ENCODE assay signal across 8 cellular contexts in the genomic region with DNA sequence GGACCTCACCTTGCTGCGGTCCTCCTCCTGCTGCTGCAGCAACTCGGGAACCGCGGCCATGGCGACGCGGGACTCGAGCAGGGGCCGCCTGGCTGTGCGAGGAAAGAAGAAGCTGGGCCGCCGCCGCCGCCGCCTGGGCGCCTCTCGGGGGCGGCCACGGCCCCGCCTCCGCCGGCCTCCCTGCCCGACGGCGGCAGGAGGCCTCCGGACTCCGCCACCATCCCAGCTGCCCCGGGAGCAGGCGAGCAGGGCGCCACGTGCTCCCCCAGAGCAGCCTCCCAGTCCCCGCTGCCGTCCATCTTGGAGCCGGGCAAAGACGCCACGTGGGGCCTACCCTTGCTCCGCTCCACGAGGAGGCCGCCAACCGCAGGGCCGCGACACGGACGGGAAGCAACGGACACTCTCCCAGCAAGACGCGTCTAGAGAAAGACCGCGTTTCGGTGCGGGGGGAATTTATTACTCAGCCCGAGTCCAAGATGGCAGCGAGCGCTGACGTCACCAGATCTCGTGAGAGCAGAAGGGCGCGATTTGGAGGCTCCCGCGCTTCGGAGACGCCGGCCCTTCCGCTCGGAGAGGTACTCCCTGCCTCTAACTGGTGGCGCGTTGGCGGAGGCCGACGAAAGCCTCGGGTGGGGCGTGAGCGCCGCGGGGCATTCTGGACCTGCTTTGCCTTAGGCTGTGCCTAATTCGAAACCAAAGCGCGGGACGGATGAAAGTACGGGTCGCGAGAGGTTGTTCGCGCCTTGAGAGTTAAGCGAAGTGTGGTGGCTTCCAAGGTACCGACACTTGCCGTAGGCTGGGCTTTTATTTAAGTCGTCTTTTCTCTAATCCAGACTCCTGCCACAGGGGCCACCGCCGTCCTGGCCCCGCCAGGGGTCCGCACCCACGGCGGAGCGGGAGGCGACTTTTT. TPM values are rescaled to one million over a fixed set of nuclear protein-coding genes. Genes with fewer than 3 reads are reported as not detected.
DNase-seq lines count a peak whose midpoint lies in the region; TF ChIP-seq lines count a peak whose summit lies in the region.

A gene with protein sequence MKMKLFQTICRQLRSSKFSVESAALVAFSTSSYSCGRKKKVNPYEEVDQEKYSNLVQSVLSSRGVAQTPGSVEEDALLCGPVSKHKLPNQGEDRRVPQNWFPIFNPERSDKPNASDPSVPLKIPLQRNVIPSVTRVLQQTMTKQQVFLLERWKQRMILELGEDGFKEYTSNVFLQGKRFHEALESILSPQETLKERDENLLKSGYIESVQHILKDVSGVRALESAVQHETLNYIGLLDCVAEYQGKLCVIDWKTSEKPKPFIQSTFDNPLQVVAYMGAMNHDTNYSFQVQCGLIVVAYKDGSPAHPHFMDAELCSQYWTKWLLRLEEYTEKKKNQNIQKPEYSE (plus strand): TSS at position 653 of the 910 bp plus-strand sequence. CDS start 842 bp downstream, outside the sequence.
SNX5 (minus strand) TSS at position 429 of the 910 bp plus-strand sequence; CDS start at position 60, 369 bp downstream.

- H3K4me3 ChIP-seq in MG63 (peak within 1 kb of the TSS; percentile 96), fibroblast of the aortic adventitia (ENCODE audit: low read depth, low read length) (peak within 1 kb of the TSS; percentile 95)

- H3K36me3 ChIP-seq in MG63, result peaks cover 50% of the 10 kb centered on the region

- H3K9me3 Mint-ChIP-seq in H9, result peaks cover 0 to 5% of the 10 kb centered on the region in 2 experiments; a peak in 1 of 5 replicates
- no peaks in the 10 kb centered on the region for H3K9me3 Mint-ChIP-seq in nephron
- no peaks in the 10 kb centered on the region for H3K9me3 Mint-ChIP-seq in stimulated activated naive CD8-positive, alpha-beta T cell treated with anti-CD3 and anti-CD28 coated beads, Interleukin-15, Interleukin-2, amounts not matched to agents 100 ng/mL and 50 ng/mL, for 24 hours

- peak within 1 kb of the TSS; percentile 93 for H2BK12ac ChIP-seq in H9 (ENCODE audit: insufficient read length, low read depth, low read length)

- H3K27ac ChIP-seq in H9 (ENCODE audit: insufficient read length, low read depth, low read length), result peak within 1 kb of the TSS; percentile 94

- H3K4me3 Mint-ChIP-seq in H9 (peak within 1 kb of the TSS; percentile 84 to 89), nephron (peak within 1 kb of the TSS; percentile 95 to 99 (median 96))
- peak within 1 kb of the TSS; percentile 89 for H3K4me3 Mint-ChIP-seq in stimulated activated naive CD8-positive, alpha-beta T cell treated with anti-CD3 and anti-CD28 coated beads, Interleukin-15, Interleukin-2, amounts not matched to agents 100 ng/mL and 50 ng/mL, for 24 hours

- peak within 1 kb of the TSS; percentile 98 for H2BK5ac ChIP-seq in H9 (ENCODE audit: insufficient read length, low read length)

- no peak within 1 kb of the TSS for H2AK5ac ChIP-seq in H9 (ENCODE audit: insufficient read length, low read length)

- H4K8ac ChIP-seq in H9 (replicated peaks; ENCODE audit: insufficient read length, low read depth, low read length), result no peak within 1 kb of the TSS

- peak within 1 kb of the TSS; percentile 89 for H3T11ph ChIP-seq in H9 (ENCODE audit: low read length)

- H4K5ac ChIP-seq in H9 (ENCODE audit: insufficient read length, low read depth, low read length), result peak within 1 kb of the TSS; percentile 99

- peaks cover 33% of the 10 kb centered on the region for H3K23me2 ChIP-seq in H9 (ENCODE audit: insufficient read length, low read depth, low read length, poor library complexity, severe bottlenecking)

- no peak within 1 kb of the TSS for H2AFZ ChIP-seq in H9 (ENCODE audit: low read length)

- H3K27me3 ChIP-seq in H9 (ENCODE audit: insufficient read depth, low read length), result no peaks in the 10 kb centered on the region
- H3K27me3 ChIP-seq in MG63, result no peaks in the 10 kb centered on the region

- H3K4me1 Mint-ChIP-seq in H9 (peaks cover 64 to 71% of the 10 kb centered on the region in 2 experiments), nephron (peaks cover 75% of the 10 kb centered on the region)
- peaks cover 74% of the 10 kb centered on the region for H3K4me1 Mint-ChIP-seq in stimulated activated naive CD8-positive, alpha-beta T cell treated with anti-CD3 and anti-CD28 coated beads, Interleukin-15, Interleukin-2, amounts not matched to agents 100 ng/mL and 50 ng/mL, for 24 hours (ENCODE audit: low read depth)

- peak within 1 kb of the TSS; percentile 97 for H3K56ac ChIP-seq in H9 (ENCODE audit: insufficient read length, low read depth, low read length)

- H3K9ac ChIP-seq in H9 (ENCODE audit: extremely low read depth, insufficient read length, low read length), result peak within 1 kb of the TSS; percentile 97

- H3K18ac ChIP-seq in H9 (ENCODE audit: insufficient read length, low read depth, low read length), result peak within 1 kb of the TSS; percentile 99

- peak; percentile 99 for DNase-seq in ELR (ENCODE audit: low read depth)
- DNase-seq in H9, result peak; percentile 99
- DNase-seq in MG63, result peak; percentile 99
- DNase-seq in SHP77 treated with DMSO at 0.1 percent for 48 hours (lab: John Stamatoyannopoulos, UW), result peak; percentile 98
- peak; percentile 100 for DNase-seq in activated effector memory CD4-positive, alpha-beta T cell treated with anti-CD3 and anti-CD28 coated beads, Interleukin-2, amount 50 U/mL, for 16 hours
- peak; percentile 99 for DNase-seq in fibroblast of the aortic adventitia (ENCODE audit: low read depth)

- no peaks in the 10 kb centered on the region for H3K79me1 ChIP-seq in H9 (ENCODE audit: insufficient read depth, low read depth, low read length, poor library complexity, severe bottlenecking)

- H2BK20ac ChIP-seq in H9 (ENCODE audit: low read depth, low read length, poor library complexity, severe bottlenecking), result no peak within 1 kb of the TSS

- no peak for TF ChIP-seq CTCF in H9 (conservative IDR thresholded peaks at IDR 0.05)
- TF ChIP-seq CTCF in fibroblast of the aortic adventitia (IDR thresholded peaks at IDR 0.05; ENCODE audit: insufficient read depth, low read length), result no peak
- no peak for TF ChIP-seq CTCF in nephron (IDR thresholded peaks at IDR 0.05; ENCODE audit: unreplicated experiment in 3 of 3)

- H3K14ac ChIP-seq in H9 (ENCODE audit: insufficient read depth, low read length), result peak within 1 kb of the TSS; percentile 100

- H4K91ac ChIP-seq in H9 (ENCODE audit: insufficient read length, low read depth, low read length), result peak within 1 kb of the TSS; percentile 95

- 0 out of 2 replicates have a peak, but pooled peaks cover 1% of the 10 kb centered on the region for H3K27me3 Mint-ChIP-seq in H9 (ENCODE audit: low read depth)
- peaks cover 3% of the 10 kb centered on the region for H3K27me3 Mint-ChIP-seq in nephron (ENCODE audit: low read depth)
- H3K27me3 Mint-ChIP-seq in stimulated activated naive CD8-positive, alpha-beta T cell treated with anti-CD3 and anti-CD28 coated beads, Interleukin-15, Interleukin-2, amounts not matched to agents 100 ng/mL and 50 ng/mL, for 24 hours, result no peaks in the 10 kb centered on the region

- peak within 1 kb of the TSS; percentile 85 for H2BK120ac ChIP-seq in H9 (ENCODE audit: low read depth, low read length, poor library complexity, severe bottlenecking)

- peak within 1 kb of the TSS; percentile 82; the same call in 1 of the 2 replicates for H3K4ac ChIP-seq in H9 (ENCODE audit: low read depth, low read length)

- peak within 1 kb of the TSS; percentile 99 to 100 (median 100) for H3K27ac Mint-ChIP-seq in H9
- H3K27ac Mint-ChIP-seq in nephron, result peak within 1 kb of the TSS; percentile 99
- peak within 1 kb of the TSS; percentile 98 for H3K27ac Mint-ChIP-seq in stimulated activated naive CD8-positive, alpha-beta T cell treated with anti-CD3 and anti-CD28 coated beads, Interleukin-15, Interleukin-2, amounts not matched to agents 100 ng/mL and 50 ng/mL, for 24 hours

- H3K9me3 ChIP-seq in H9 (ENCODE audit: control insufficient read depth, low read depth, low read length) (no peaks in the 10 kb centered on the region), MG63 (no peaks in the 10 kb centered on the region)

- H3K4me1 ChIP-seq in H9 (ENCODE audit: insufficient read depth, low read length), result peaks cover 9% of the 10 kb centered on the region; the same call in 1 of the 2 replicates

- WGBS in H9 (ENCODE audit: extremely low coverage, insufficient read length, low lambda C conversion rate), result no CpG with 5 or more reads among the region's 96 CpGs

- no peak within 1 kb of the TSS for H2BK15ac ChIP-seq in H9 (ENCODE audit: low read depth, low read length)

- H3K79me2 ChIP-seq in H9 (ENCODE audit: insufficient read depth, low read length), result peaks cover 84% of the 10 kb centered on the region

- H3K36me3 Mint-ChIP-seq in H9 (ENCODE audit: insufficient read depth in 1 of 3, low read depth in 3 of 3) (peaks cover 44 to 71% (median 62%) of the 10 kb centered on the region in 3 experiments), nephron (ENCODE audit: low read depth) (peaks cover 9% of the 10 kb centered on the region)
- H3K36me3 Mint-ChIP-seq in stimulated activated naive CD8-positive, alpha-beta T cell treated with anti-CD3 and anti-CD28 coated beads, Interleukin-15, Interleukin-2, amounts not matched to agents 100 ng/mL and 50 ng/mL, for 24 hours (ENCODE audit: low read depth), result peaks cover 80% of the 10 kb centered on the region

- H3K23ac ChIP-seq in H9 (ENCODE audit: insufficient read length, low read depth, low read length), result no peak within 1 kb of the TSS

- H3K4me2 ChIP-seq in H9 (ENCODE audit: insufficient read depth, insufficient read length, low read length), result peak within 1 kb of the TSS; percentile 87

- no peaks in the 10 kb centered on the region for H4K20me1 ChIP-seq in H9 (ENCODE audit: control insufficient read depth, insufficient read depth, insufficient read length)

RNA-seq across cellular contexts. Expression of the first gene that starts in this region (rescaled TPM):
- 47.7 and 48.9 TPM in 2 replicates for total RNA-seq in H9 (2021)
- total RNA-seq in MG63 (2014; rRNA removed; shearing (Covaris generic); ENCODE audit: low replicate concordance), result 20.6 and 23.5 TPM in 2 replicates
- total RNA-seq in fibroblast of the aortic adventitia (ENCODE audit: low replicate concordance), result 6.3 and 18.6 TPM in 2 replicates

RNA-seq across cellular contexts. Expression of gene SNX5, which starts in this region (rescaled TPM):
- total RNA-seq in H9 (2021) (179 and 194 TPM in 2 replicates), fibroblast of the aortic adventitia (ENCODE audit: low replicate concordance) (99.7 and 147 TPM in 2 replicates)
- total RNA-seq in MG63 (2014; rRNA removed; shearing (Covaris generic); ENCODE audit: low replicate concordance), result 78.5 and 99.6 TPM in 2 replicates

Comparison
In these comparisons a context has a peak if more than half of its experiments do, and no peak if none do; other contexts are left out.
1. Peak in every context shown above with its lines: DNase-seq, H3K4me3 ChIP-seq and H3K27ac ChIP-seq.